ENCODE assay signal across 9 cellular contexts in the genomic region with DNA sequence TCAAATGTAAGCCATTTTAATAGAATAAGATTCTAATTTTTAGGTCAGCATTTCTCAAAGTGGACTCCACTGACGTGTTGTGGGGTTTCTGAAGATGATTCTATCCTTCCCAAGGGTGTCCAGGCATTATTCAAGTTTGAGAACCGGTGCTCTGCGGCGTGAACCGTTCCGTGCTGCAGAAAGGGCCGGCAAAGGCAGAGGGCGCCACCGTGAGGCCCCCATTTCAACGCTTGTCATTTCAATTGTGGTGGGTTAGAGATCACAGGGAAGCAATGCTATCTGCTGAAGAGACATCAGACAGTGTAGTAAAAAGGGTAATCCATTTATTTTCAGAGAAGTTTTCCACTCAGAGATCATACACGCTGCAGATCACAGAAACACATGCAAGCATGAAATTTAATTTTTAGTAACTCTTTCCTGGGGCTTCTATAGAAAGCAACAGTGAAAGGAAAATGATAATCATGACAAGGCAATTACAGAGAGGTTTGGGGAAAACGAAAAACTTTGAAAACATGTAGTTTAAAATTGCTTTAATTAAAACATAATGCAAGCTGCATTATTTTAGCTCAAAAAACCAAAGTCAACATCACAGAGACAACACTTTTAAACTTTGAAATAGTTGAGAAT.
DNase-seq lines count a peak whose midpoint lies in the region; ATAC-seq, FAIRE-seq and TF ChIP-seq lines count a peak whose summit lies in the region.
"Had no signal": no experiment of that assay in that cellular context is flagged by ENCODE, and none has a peak within 500 bp of the region (broad histone marks: within the 10 kb centered on the region; RNA-seq: fewer than 3 reads in every experiment).

No MANE protein-coding gene starts in this region.

- peak; percentile 84 for FAIRE-seq in D721Med (lab: Jason Lieb, UNC)

- no peaks in the 10 kb centered on the region for H3K9me3 Mint-ChIP-seq in activated T-cell treated with anti-CD3 and anti-CD28 coated beads, Interleukin-2, amount 50 U/mL, for 24 hours
- H3K9me3 Mint-ChIP-seq: IgD-negative memory B cell had no signal

- H3K36me3 Mint-ChIP-seq in activated T-cell treated with anti-CD3 and anti-CD28 coated beads, Interleukin-2, amount 50 U/mL, for 24 hours (ENCODE audit: low read depth) = no peaks in the 10 kb centered on the region

- no peaks in the 10 kb centered on the region for H3K4me1 Mint-ChIP-seq in activated T-cell treated with anti-CD3 and anti-CD28 coated beads, Interleukin-2, amount 50 U/mL, for 24 hours (ENCODE audit: low read depth)

- H3K27ac Mint-ChIP-seq in activated T-cell treated with anti-CD3 and anti-CD28 coated beads, Interleukin-2, amount 50 U/mL, for 24 hours = no peak overlapping the region
- H3K27ac Mint-ChIP-seq: IgD-negative memory B cell had no signal

- WGBS in iPS DF 6.9 (ENCODE audit: insufficient coverage, insufficient read length) = no CpG with 5 or more reads among the region's 12 CpGs

- DNase-seq in D721Med (ENCODE audit: insufficient read length, low spot score) (no peak), NCI-H1694 treated with DMSO at 0.1 percent for 48 hours (lab: John Stamatoyannopoulos, UW) (peak; percentile 79), iPS DF 6.9 (ENCODE audit: low read depth, low spot score) (peak; percentile 22)
- DNase-seq in activated T-cell treated with anti-CD3 and anti-CD28 coated beads, Interleukin-2, amount 50 U/mL, for 24 hours = peak; percentile 48
- peak; percentile 15 for DNase-seq in stimulated activated CD8-positive, alpha-beta memory T cell treated with anti-CD3 and anti-CD28 coated beads, Interleukin-4, amount 100 ng/mL, for 24 hours (ENCODE audit: low read depth)

- TF ChIP-seq CTCF in D721Med (IDR thresholded peaks at IDR 0.05; ENCODE audit: insufficient read depth, missing control alignments) = peak; percentile 94

- H3K9me3 ChIP-seq in iPS DF 6.9 (ENCODE audit: control insufficient read depth, insufficient read depth, low read length) = no peaks in the 10 kb centered on the region

- no peak overlapping the region for H3K4me3 ChIP-seq in iPS DF 6.9 (ENCODE audit: low read length)

- peak; percentile 57 for ATAC-seq in GM21528 (IDR thresholded peaks at IDR 0.05; ENCODE audit: low FRiP score, unreplicated experiment)
- ATAC-seq in HG03469 (IDR thresholded peaks at IDR 0.05; ENCODE audit: unreplicated experiment) = no peak
- no peak for ATAC-seq in GM21619 (IDR thresholded peaks at IDR 0.05; ENCODE audit: unreplicated experiment)

- H3K4me3 Mint-ChIP-seq in activated T-cell treated with anti-CD3 and anti-CD28 coated beads, Interleukin-2, amount 50 U/mL, for 24 hours = no peak overlapping the region

- no peaks in the 10 kb centered on the region for H3K36me3 ChIP-seq in iPS DF 6.9 (ENCODE audit: control insufficient read depth, insufficient read depth, low read length)

- H3K27ac ChIP-seq in iPS DF 6.9 (ENCODE audit: low read length) = no peak overlapping the region

- H3K4me1 ChIP-seq in iPS DF 6.9 (ENCODE audit: control insufficient read depth, insufficient read depth, low read length) = no peaks in the 10 kb centered on the region

- H3K27me3 ChIP-seq in iPS DF 6.9 (ENCODE audit: control insufficient read depth, insufficient read depth, low read length) = no peaks in the 10 kb centered on the region

- peaks cover 45% of the 10 kb centered on the region for H3K27me3 Mint-ChIP-seq in activated T-cell treated with anti-CD3 and anti-CD28 coated beads, Interleukin-2, amount 50 U/mL, for 24 hours
